In genomic region chr9:116260531-116260930, GRCh38 we compare ENCODE assay signal across 26 cellular contexts.
"Had no signal": no experiment of that assay in that cellular context is flagged by ENCODE, and none has a peak within 500 bp of the region (broad histone marks: within the 10 kb centered on the region; RNA-seq: fewer than 3 reads in every experiment).

No MANE protein-coding gene starts in this region.

- H3K4me1 ChIP-seq: body of pancreas, colonic mucosa, esophagus muscularis mucosa, foreskin keratinocyte, gastroesophageal sphincter, heart right ventricle had no signal

- H3K27ac Mint-ChIP-seq: activated CD4-positive, alpha-beta memory T cell treated with anti-CD3 and anti-CD28 coated beads for 36 hours; activated CD4-positive, alpha-beta T cell treated with anti-CD3 and anti-CD28 coated beads for 36 hours; activated CD4-positive, alpha-beta T cell treated with anti-CD3 and anti-CD28 coated beads, Interleukin-2, amount 10 ng/mL, durations not matched to agents 24 days and 14 days; activated CD8-positive, alpha-beta T cell treated with anti-CD3 and anti-CD28 coated beads, Interleukin-2, amount 10 ng/mL, durations not matched to agents 7 days and 5 days; activated naive CD8-positive, alpha-beta T cell; activated T-cell treated with anti-CD3 and anti-CD28 coated beads, Interleukin-2, amount 50 U/mL, for 24 hours; activated T-cell treated with anti-CD3 and anti-CD28 coated beads, Interleukin-2, amount 50 U/mL, for 72 hours had no signal

- H3K27me3 Mint-ChIP-seq: activated CD4-positive, alpha-beta memory T cell treated with anti-CD3 and anti-CD28 coated beads for 36 hours; activated CD4-positive, alpha-beta T cell treated with anti-CD3 and anti-CD28 coated beads, Interleukin-2, amount 10 ng/mL, durations not matched to agents 24 days and 14 days had no signal

- H3K9me3 ChIP-seq: body of pancreas, colonic mucosa, esophagus muscularis mucosa, gastroesophageal sphincter, heart right ventricle had no signal

- H3K36me3 ChIP-seq: colonic mucosa, esophagus muscularis mucosa, gastroesophageal sphincter, heart right ventricle had no signal

- H3K9me3 Mint-ChIP-seq: activated CD4-positive, alpha-beta memory T cell treated with anti-CD3 and anti-CD28 coated beads for 36 hours; activated CD4-positive, alpha-beta T cell treated with anti-CD3 and anti-CD28 coated beads, Interleukin-2, amount 10 ng/mL, durations not matched to agents 24 days and 14 days; activated T-cell treated with anti-CD3 and anti-CD28 coated beads, Interleukin-2, amount 50 U/mL, for 24 hours had no signal

- FAIRE-seq: endometrium had no signal

- H3K36me3 Mint-ChIP-seq: activated CD4-positive, alpha-beta memory T cell treated with anti-CD3 and anti-CD28 coated beads for 36 hours; activated naive CD8-positive, alpha-beta T cell had no signal

- H3K4me3 ChIP-seq: body of pancreas, colonic mucosa, esophagus muscularis mucosa, gastroesophageal sphincter, heart right ventricle had no signal

- H3K4me3 Mint-ChIP-seq: activated CD4-positive, alpha-beta memory T cell treated with anti-CD3 and anti-CD28 coated beads for 36 hours; activated CD4-positive, alpha-beta T cell treated with anti-CD3 and anti-CD28 coated beads for 36 hours; activated CD4-positive, alpha-beta T cell treated with anti-CD3 and anti-CD28 coated beads, Interleukin-2, amount 10 ng/mL, durations not matched to agents 24 days and 14 days; activated CD8-positive, alpha-beta T cell treated with anti-CD3 and anti-CD28 coated beads, Interleukin-2, amount 10 ng/mL, durations not matched to agents 7 days and 5 days; activated naive CD8-positive, alpha-beta T cell; activated T-cell treated with anti-CD3 and anti-CD28 coated beads, Interleukin-2, amount 50 U/mL, for 24 hours; activated T-cell treated with anti-CD3 and anti-CD28 coated beads, Interleukin-2, amount 50 U/mL, for 72 hours had no signal

- ATAC-seq: activated CD4-positive, alpha-beta T cell treated with anti-CD3 and anti-CD28 coated beads for 36 hours; activated CD8-positive, alpha-beta T cell treated with anti-CD3 and anti-CD28 coated beads, Interleukin-2, amount 10 ng/mL, durations not matched to agents 7 days and 5 days; activated T-cell treated with anti-CD3 and anti-CD28 coated beads, Interleukin-2, amount 50 U/mL, for 72 hours; body of pancreas; foreskin keratinocyte; gastroesophageal sphincter; heart right ventricle had no signal

- DNase-seq: activated CD4-positive, alpha-beta memory T cell treated with anti-CD3 and anti-CD28 coated beads for 36 hours; activated CD4-positive, alpha-beta T cell treated with anti-CD3 and anti-CD28 coated beads for 36 hours; activated CD4-positive, alpha-beta T cell treated with anti-CD3 and anti-CD28 coated beads, Interleukin-2, amount 10 ng/mL, durations not matched to agents 24 days and 14 days; activated CD4-positive, CD25-positive, alpha-beta regulatory T cell; activated CD4-positive, CD25-positive, alpha-beta regulatory T cell treated with anti-CD3 and anti-CD28 coated beads, Interleukin-2, amount 50 U/mL, for 72 hours; activated CD8-positive, alpha-beta memory T cell treated with anti-CD3 and anti-CD28 coated beads, Interleukin-2, amount 50 U/mL, for 48 hours; activated CD8-positive, alpha-beta T cell treated with anti-CD3 and anti-CD28 coated beads, Interleukin-2, amount 10 ng/mL, durations not matched to agents 7 days and 5 days; activated gamma-delta T cell; activated naive CD4-positive, alpha-beta T cell treated with anti-CD3 and anti-CD28 coated beads, Interleukin-2, amount 50 U/mL, for 16 hours; activated naive CD4-positive, alpha-beta T cell treated with Interleukin-2 at 50 U/mL for 16 hours; activated T-cell treated with anti-CD3 and anti-CD28 coated beads for 4 hours; activated T-cell treated with anti-CD3 and anti-CD28 coated beads, Interleukin-2, amount 50 U/mL, for 24 hours; activated T-cell treated with anti-CD3 and anti-CD28 coated beads, Interleukin-2, amount 50 U/mL, for 72 hours; amniotic stem cell; anterior cingulate cortex; body of pancreas; caudate nucleus; colonic mucosa; effector CD8-positive, alpha-beta T cell; foreskin keratinocyte; heart right ventricle; T-helper 2 cell had no signal

- H3K27me3 ChIP-seq: body of pancreas, colonic mucosa, esophagus muscularis mucosa, foreskin keratinocyte, gastroesophageal sphincter, heart right ventricle had no signal

- H3K27ac ChIP-seq: body of pancreas, colonic mucosa, esophagus muscularis mucosa, foreskin keratinocyte, gastroesophageal sphincter, heart right ventricle had no signal

- H3K4me1 Mint-ChIP-seq: activated CD4-positive, alpha-beta T cell treated with anti-CD3 and anti-CD28 coated beads for 36 hours; activated CD4-positive, alpha-beta T cell treated with anti-CD3 and anti-CD28 coated beads, Interleukin-2, amount 10 ng/mL, durations not matched to agents 24 days and 14 days had no signal
